Comparison of ENCODE assay signal across 9 cellular contexts in genomic region chr6:14212020-14212419, GRCh38.
A peak's percentile ranks its signal among the peaks of the same experiment; 100 is the strongest.
DNase-seq lines count a peak whose midpoint lies in the region; ATAC-seq lines count a peak whose summit lies in the region.
"Had no signal": no experiment of that assay in that cellular context is flagged by ENCODE, and none has a peak within 500 bp of the region (broad histone marks: within the 10 kb centered on the region; RNA-seq: fewer than 3 reads in every experiment).

No MANE protein-coding gene starts in this region.

- H3K4me2 ChIP-seq in Karpas-422 (ENCODE audit: low read depth, low read length, poor library complexity, severe bottlenecking), result no peak overlapping the region

- no peak overlapping the region for H3K27ac ChIP-seq in Karpas-422 (ENCODE audit: low read length)

- peak overlapping the region; percentile 80 for H3K4me3 Mint-ChIP-seq in T-helper 1 cell treated with Interleukin-12 subunit alpha and Interleukin-12 subunit beta and Interleukin-4 antibody, amounts not matched to agents 30 μg/mL and 1 μg/mL, for 36 hours
- peak overlapping the region; percentile 80 for H3K4me3 Mint-ChIP-seq in activated T-helper 1 cell treated with anti-CD3 and anti-CD28 coated beads, Interleukin-12 subunit alpha, Interleukin-12 subunit beta, Interleukin-2, Interleukin-4 antibody, amounts not matched to agents 30 ng/mL and 10 ng/mL and 1 ng/mL, durations not matched to agents 14 hours and 24 hours and 36 hours
- H3K4me3 Mint-ChIP-seq in stimulated activated effector memory CD8-positive, alpha-beta T cell treated with anti-CD3 and anti-CD28 coated beads, Interleukin-12 subunit alpha, Interleukin-12 subunit beta, amount 100 ng/mL, for 72 hours, result peak overlapping the region; percentile 73

- H3K9ac ChIP-seq in Karpas-422 (ENCODE audit: low read length), result no peak overlapping the region

- peaks cover 8% of the 10 kb centered on the region for H3K4me1 Mint-ChIP-seq in T-helper 1 cell treated with Interleukin-12 subunit alpha and Interleukin-12 subunit beta and Interleukin-4 antibody, amounts not matched to agents 30 μg/mL and 1 μg/mL, for 36 hours (ENCODE audit: low read depth)
- H3K4me1 Mint-ChIP-seq in activated T-helper 1 cell treated with anti-CD3 and anti-CD28 coated beads, Interleukin-12 subunit alpha, Interleukin-12 subunit beta, Interleukin-2, Interleukin-4 antibody, amounts not matched to agents 30 ng/mL and 10 ng/mL and 1 ng/mL, durations not matched to agents 14 hours and 24 hours and 36 hours (ENCODE audit: low read depth), result peaks cover 29% of the 10 kb centered on the region
- H3K4me1 Mint-ChIP-seq in stimulated activated effector memory CD8-positive, alpha-beta T cell treated with anti-CD3 and anti-CD28 coated beads, Interleukin-12 subunit alpha, Interleukin-12 subunit beta, amount 100 ng/mL, for 72 hours, result peaks cover 16% of the 10 kb centered on the region

- intact Hi-C loops in activated T-helper 1 cell treated with anti-CD3 and anti-CD28 coated beads, Interleukin-12 subunit alpha, Interleukin-12 subunit beta, Interleukin-2, Interleukin-4 antibody, amounts not matched to agents 30 ng/mL and 10 ng/mL and 1 ng/mL, durations not matched to agents 14 hours and 24 hours and 36 hours (cut with micrococcal nuclease), result loop anchor here (5.0 to 10.0 kb wide), 3 partner anchors 330 to 1233 kb away; no protein-coding TSS in a partner anchor

- H3K9me3 ChIP-seq in Karpas-422 (ENCODE audit: low read length), result no peaks in the 10 kb centered on the region

- no peaks in the 10 kb centered on the region for H3K79me2 ChIP-seq in Karpas-422 (ENCODE audit: low read length)

- no peaks in the 10 kb centered on the region for H4K20me1 ChIP-seq in Karpas-422 (ENCODE audit: insufficient read depth, low read depth, low read length)

- no peak overlapping the region for H2AFZ ChIP-seq in Karpas-422 (ENCODE audit: low read length)

- ATAC-seq in stimulated activated effector memory CD8-positive, alpha-beta T cell treated with anti-CD3 and anti-CD28 coated beads, Interleukin-12 subunit alpha, Interleukin-12 subunit beta, amount 100 ng/mL, for 72 hours, result no peak
- ATAC-seq in GM21447 (IDR thresholded peaks at IDR 0.05; ENCODE audit: unreplicated experiment) (no peak), GM19395 (IDR thresholded peaks at IDR 0.05; ENCODE audit: unreplicated experiment) (no peak)

- DNase-seq in T-helper 1 cell, result no peak
- DNase-seq in activated T-helper 1 cell treated with anti-CD3 and anti-CD28 coated beads, Interleukin-12 subunit alpha, Interleukin-12 subunit beta, Interleukin-2, Interleukin-4 antibody, amounts not matched to agents 30 ng/mL and 10 ng/mL and 1 ng/mL, durations not matched to agents 14 hours and 24 hours and 36 hours (ENCODE audit: low spot score), result no peak
- DNase-seq in iPS-NIHi7 (ENCODE audit: extremely low spot score), result peak; percentile 55
- no peak for DNase-seq in stimulated activated effector memory CD8-positive, alpha-beta T cell treated with anti-CD3 and anti-CD28 coated beads, Interleukin-12 subunit alpha, Interleukin-12 subunit beta, amount 100 ng/mL, for 72 hours (ENCODE audit: low spot score in 2 of 2)
- DNase-seq in Karpas-422, result no peak
- DNase-seq: foreskin melanocyte had no signal

- H3K4me1 ChIP-seq in Karpas-422 (ENCODE audit: low read length), result peaks cover 17% of the 10 kb centered on the region

- H3K27me3 ChIP-seq in Karpas-422 (ENCODE audit: low read length), result no peaks in the 10 kb centered on the region

- no peaks in the 10 kb centered on the region for H3K36me3 ChIP-seq in Karpas-422 (ENCODE audit: insufficient read depth, low read length)

- H3K27me3 Mint-ChIP-seq in T-helper 1 cell treated with Interleukin-12 subunit alpha and Interleukin-12 subunit beta and Interleukin-4 antibody, amounts not matched to agents 30 μg/mL and 1 μg/mL, for 36 hours (ENCODE audit: low read depth), result peaks cover 3% of the 10 kb centered on the region
- H3K27me3 Mint-ChIP-seq in activated T-helper 1 cell treated with anti-CD3 and anti-CD28 coated beads, Interleukin-12 subunit alpha, Interleukin-12 subunit beta, Interleukin-2, Interleukin-4 antibody, amounts not matched to agents 30 ng/mL and 10 ng/mL and 1 ng/mL, durations not matched to agents 14 hours and 24 hours and 36 hours (ENCODE audit: insufficient read depth), result peaks cover 6% of the 10 kb centered on the region

- H3K9me3 Mint-ChIP-seq in T-helper 1 cell treated with Interleukin-12 subunit alpha and Interleukin-12 subunit beta and Interleukin-4 antibody, amounts not matched to agents 30 μg/mL and 1 μg/mL, for 36 hours, result no peaks in the 10 kb centered on the region
- H3K9me3 Mint-ChIP-seq in activated T-helper 1 cell treated with anti-CD3 and anti-CD28 coated beads, Interleukin-12 subunit alpha, Interleukin-12 subunit beta, Interleukin-2, Interleukin-4 antibody, amounts not matched to agents 30 ng/mL and 10 ng/mL and 1 ng/mL, durations not matched to agents 14 hours and 24 hours and 36 hours, result no peaks in the 10 kb centered on the region
- no peaks in the 10 kb centered on the region for H3K9me3 Mint-ChIP-seq in stimulated activated effector memory CD8-positive, alpha-beta T cell treated with anti-CD3 and anti-CD28 coated beads, Interleukin-12 subunit alpha, Interleukin-12 subunit beta, amount 100 ng/mL, for 72 hours

- no peak overlapping the region for H3K4me3 ChIP-seq in Karpas-422 (ENCODE audit: low read length)

- no peaks in the 10 kb centered on the region for H3K9me2 ChIP-seq in Karpas-422 (replicated peaks; ENCODE audit: insufficient read depth, low read length)

- no peaks in the 10 kb centered on the region for H3K36me3 Mint-ChIP-seq in T-helper 1 cell treated with Interleukin-12 subunit alpha and Interleukin-12 subunit beta and Interleukin-4 antibody, amounts not matched to agents 30 μg/mL and 1 μg/mL, for 36 hours (ENCODE audit: low read depth)
- no peaks in the 10 kb centered on the region for H3K36me3 Mint-ChIP-seq in activated T-helper 1 cell treated with anti-CD3 and anti-CD28 coated beads, Interleukin-12 subunit alpha, Interleukin-12 subunit beta, Interleukin-2, Interleukin-4 antibody, amounts not matched to agents 30 ng/mL and 10 ng/mL and 1 ng/mL, durations not matched to agents 14 hours and 24 hours and 36 hours (ENCODE audit: low read depth)
- H3K36me3 Mint-ChIP-seq in stimulated activated effector memory CD8-positive, alpha-beta T cell treated with anti-CD3 and anti-CD28 coated beads, Interleukin-12 subunit alpha, Interleukin-12 subunit beta, amount 100 ng/mL, for 72 hours, result peaks cover 9% of the 10 kb centered on the region

- peak overlapping the region; percentile 59 for H3K27ac Mint-ChIP-seq in T-helper 1 cell treated with Interleukin-12 subunit alpha and Interleukin-12 subunit beta and Interleukin-4 antibody, amounts not matched to agents 30 μg/mL and 1 μg/mL, for 36 hours
- peak overlapping the region; percentile 70 for H3K27ac Mint-ChIP-seq in activated T-helper 1 cell treated with anti-CD3 and anti-CD28 coated beads, Interleukin-12 subunit alpha, Interleukin-12 subunit beta, Interleukin-2, Interleukin-4 antibody, amounts not matched to agents 30 ng/mL and 10 ng/mL and 1 ng/mL, durations not matched to agents 14 hours and 24 hours and 36 hours
- peak overlapping the region; percentile 88 for H3K27ac Mint-ChIP-seq in stimulated activated effector memory CD8-positive, alpha-beta T cell treated with anti-CD3 and anti-CD28 coated beads, Interleukin-12 subunit alpha, Interleukin-12 subunit beta, amount 100 ng/mL, for 72 hours
